9 cellular contexts compared by ENCODE assay signal in genomic region chr5:99037668-99038067, GRCh38.
DNase-seq lines count a peak whose midpoint lies in the region; ATAC-seq lines count a peak whose summit lies in the region.
"Had no signal": no experiment of that assay in that cellular context is flagged by ENCODE, and none has a peak within 500 bp of the region (broad histone marks: within the 10 kb centered on the region; RNA-seq: fewer than 3 reads in every experiment).

No MANE protein-coding gene starts in this region.

- peak; percentile 6 for DNase-seq in DMS53 treated with DMSO at 0.1 percent for 48 hours (lab: John Stamatoyannopoulos, UW; ENCODE audit: unreplicated experiment)
- peak; percentile 30 for DNase-seq in MV-4-11 (lab: John Stamatoyannopoulos, UW)
- peak; percentile 58 for DNase-seq in activated T-cell treated with anti-CD3 and anti-CD28 coated beads, Interleukin-2, amount 50 U/mL, for 1 hour
- peak; percentile 31 for DNase-seq in mucosa of gallbladder (ENCODE audit: low spot score)
- DNase-seq in epidermal melanocyte (ENCODE audit: insufficient read length, low spot score) = no peak
- no peak for DNase-seq in posterior cingulate gyrus
- no peak for DNase-seq in NCI-H128 (lab: John Stamatoyannopoulos, UW; ENCODE audit: unreplicated experiment)
- DNase-seq: NCI-H1105 treated with DMSO at 0.1 percent for 48 hours had no signal

- ATAC-seq in HG03342 (IDR thresholded peaks at IDR 0.05; ENCODE audit: unreplicated experiment) = no peak

- intact Hi-C loops in posterior cingulate gyrus (cut with DNase I) = loop anchor here (10.0 kb wide), 1 partner anchor 263 kb away; the partner anchor contains the start of gene RGMB

Comparison
In these comparisons a context has a peak if more than half of its experiments do, and no peak if none do; other contexts are left out.
1. DNase-seq: peak in DMS53 treated with DMSO at 0.1 percent for 48 hours (single experiment), MV-4-11 (single experiment), activated T-cell treated with anti-CD3 and anti-CD28 coated beads, Interleukin-2, amount 50 U/mL, for 1 hour (single experiment) and mucosa of gallbladder (single experiment); none in epidermal melanocyte (single experiment), posterior cingulate gyrus (0 of 10) and NCI-H128 (single experiment).